26 cellular contexts compared by ENCODE assay signal in genomic region chr11:111852103-111852502, GRCh38. TPM values are rescaled to one million over a fixed set of nuclear protein-coding genes. Genes with fewer than 3 reads are reported as not detected.
"Had no signal": no experiment of that assay in that cellular context is flagged by ENCODE, and none has a peak within 500 bp of the region (broad histone marks: within the 10 kb centered on the region; RNA-seq: fewer than 3 reads in every experiment).

No MANE protein-coding gene starts in this region.

- H3K4me1 ChIP-seq: colonic mucosa, foreskin keratinocyte, pancreas, thyroid gland, vagina had no signal

- FAIRE-seq: endothelial cell of umbilical vein, pancreas had no signal

- H3K4me3 ChIP-seq: colonic mucosa, esophagus muscularis mucosa, gastroesophageal sphincter, heart left ventricle, left lung, mucosa of descending colon, pancreas, smooth muscle cell, thyroid gland, vagina had no signal

- H3K27ac ChIP-seq: colonic mucosa, esophagus muscularis mucosa, foreskin keratinocyte, gastroesophageal sphincter, heart left ventricle, left lung, neutrophil, pancreas, thyroid gland, vagina had no signal

- H3K4me2 ChIP-seq: smooth muscle cell had no signal

- H3K4me3 Mint-ChIP-seq: dendritic cell treated with granulocyte-macrophage colony-stimulating factor and Interleukin-4, amounts not matched to agents 40 ng/mL and 50 ng/mL, for 4 days; mesothelial cell of epicardium; naive B cell; natural killer cell treated with Interleukin-12 subunit alpha and Interleukin-12 subunit beta and Interleukin-15 and Interleukin-18, amount 100 ng/mL, for 72 hours; neural crest cell; stimulated activated naive CD8-positive, alpha-beta T cell treated with anti-CD3 and anti-CD28 coated beads, Interleukin-15, amount 100 ng/mL, for 72 hours had no signal

- ATAC-seq: gastroesophageal sphincter; heart left ventricle; left cardiac atrium; mucosa of descending colon; natural killer cell treated with Interleukin-12 subunit alpha and Interleukin-12 subunit beta and Interleukin-15 and Interleukin-18, amount 100 ng/mL, for 72 hours; stimulated activated naive CD8-positive, alpha-beta T cell treated with anti-CD3 and anti-CD28 coated beads, Interleukin-15, amount 100 ng/mL, for 72 hours had no signal

- H3K9me3 Mint-ChIP-seq: dendritic cell treated with granulocyte-macrophage colony-stimulating factor and Interleukin-4, amounts not matched to agents 40 ng/mL and 50 ng/mL, for 4 days; mesothelial cell of epicardium; naive B cell; natural killer cell treated with Interleukin-12 subunit alpha and Interleukin-12 subunit beta and Interleukin-15 and Interleukin-18, amount 100 ng/mL, for 72 hours; neural crest cell; stimulated activated naive CD8-positive, alpha-beta T cell treated with anti-CD3 and anti-CD28 coated beads, Interleukin-15, amount 100 ng/mL, for 72 hours had no signal

- H3K27me3 ChIP-seq: colonic mucosa, esophagus muscularis mucosa, foreskin keratinocyte, gastroesophageal sphincter, heart left ventricle, left lung, neutrophil, pancreas, thyroid gland, vagina had no signal

- H3K27me3 Mint-ChIP-seq: dendritic cell treated with granulocyte-macrophage colony-stimulating factor and Interleukin-4, amounts not matched to agents 40 ng/mL and 50 ng/mL, for 4 days; naive B cell; natural killer cell treated with Interleukin-12 subunit alpha and Interleukin-12 subunit beta and Interleukin-15 and Interleukin-18, amount 100 ng/mL, for 72 hours; stimulated activated naive CD8-positive, alpha-beta T cell treated with anti-CD3 and anti-CD28 coated beads, Interleukin-15, amount 100 ng/mL, for 72 hours had no signal

- H3K36me3 ChIP-seq: colonic mucosa, neutrophil had no signal

- H3K9me3 ChIP-seq: colonic mucosa, esophagus muscularis mucosa, gastroesophageal sphincter, heart left ventricle, left lung, mucosa of descending colon, neutrophil, pancreas, thyroid gland, vagina had no signal

- H3K4me1 Mint-ChIP-seq: mesothelial cell of epicardium; naive B cell; stimulated activated naive CD8-positive, alpha-beta T cell treated with anti-CD3 and anti-CD28 coated beads, Interleukin-15, amount 100 ng/mL, for 72 hours had no signal

- DNase-seq: colonic mucosa; effector CD8-positive, alpha-beta T cell; foreskin keratinocyte; heart left ventricle; left cardiac atrium; left lung; mucosa of descending colon; naive B cell; pancreas; stimulated activated CD4-positive, alpha-beta T cell treated with anti-CD3 and anti-CD28 coated beads, Interleukin-12 subunit alpha, Interleukin-12 subunit beta, amount 100 ng/mL, for 4 hours; stimulated activated CD4-positive, alpha-beta T cell treated with anti-CD3 and anti-CD28 coated beads, Interleukin-1b, Interleukin-23, amount 100 ng/mL, for 48 hours; stimulated activated CD4-positive, alpha-beta T cell treated with anti-CD3 and anti-CD28 coated beads, Interleukin-4, amount 100 ng/mL, for 1 hour; stimulated activated CD8-positive, alpha-beta memory T cell treated with anti-CD3 and anti-CD28 coated beads, Interleukin-4, amount 100 ng/mL, for 48 hours; stimulated activated naive CD4-positive, alpha-beta T cell; stimulated activated naive CD8-positive, alpha-beta T cell treated with anti-CD3 and anti-CD28 coated beads, Interleukin-15, amount 100 ng/mL, for 72 hours; thyroid gland had no signal

- H3K27ac Mint-ChIP-seq: dendritic cell treated with granulocyte-macrophage colony-stimulating factor and Interleukin-4, amounts not matched to agents 40 ng/mL and 50 ng/mL, for 4 days; mesothelial cell of epicardium; natural killer cell treated with Interleukin-12 subunit alpha and Interleukin-12 subunit beta and Interleukin-15 and Interleukin-18, amount 100 ng/mL, for 72 hours; stimulated activated naive CD8-positive, alpha-beta T cell treated with anti-CD3 and anti-CD28 coated beads, Interleukin-15, amount 100 ng/mL, for 72 hours had no signal

RNA-seq across cellular contexts. Expression of gene FDXACB1, which starts 26.9 kb away (rescaled TPM):
- total RNA-seq: vagina had no signal

RNA-seq across cellular contexts. Expression of gene CRYAB, which starts 59.5 kb away (rescaled TPM):
- total RNA-seq: endothelial cell of umbilical vein; natural killer cell treated with Interleukin-12 subunit alpha and Interleukin-12 subunit beta and Interleukin-15 and Interleukin-18, amount 100 ng/mL, for 72 hours; neural crest cell had no signal
